1 cellular context compared by ENCODE assay signal in genomic region chr6:2436391-2437154, GRCh38.
TF ChIP-seq lines count a peak whose summit lies in the region.

No MANE protein-coding gene starts in this region.

TF ChIP-seq in IMR-90, 13 proteins besides CTCF, POLR2A, EP300 and RAD21 (continued from another document):
- TF ChIP-seq USF2 (IDR thresholded peaks at IDR 0.05; ENCODE audit: low read depth, low read length) (no peak), MAZ (IDR thresholded peaks at IDR 0.05; ENCODE audit: borderline replicate concordance, low read depth, low read length) (no peak), MXI1 (IDR thresholded peaks at IDR 0.05; ENCODE audit: borderline replicate concordance, low read depth, low read length) (no peak), RCOR1 (IDR thresholded peaks at IDR 0.05; ENCODE audit: insufficient replicate concordance, low read length) (no peak), NFE2L2 (IDR thresholded peaks at IDR 0.05; ENCODE audit: low read depth, low read length) (no peak), SMC3 (IDR thresholded peaks at IDR 0.05; ENCODE audit: low read depth, low read length) (no peak)
